Comparison of ENCODE assay signal across 25 cellular contexts in the genomic region with DNA sequence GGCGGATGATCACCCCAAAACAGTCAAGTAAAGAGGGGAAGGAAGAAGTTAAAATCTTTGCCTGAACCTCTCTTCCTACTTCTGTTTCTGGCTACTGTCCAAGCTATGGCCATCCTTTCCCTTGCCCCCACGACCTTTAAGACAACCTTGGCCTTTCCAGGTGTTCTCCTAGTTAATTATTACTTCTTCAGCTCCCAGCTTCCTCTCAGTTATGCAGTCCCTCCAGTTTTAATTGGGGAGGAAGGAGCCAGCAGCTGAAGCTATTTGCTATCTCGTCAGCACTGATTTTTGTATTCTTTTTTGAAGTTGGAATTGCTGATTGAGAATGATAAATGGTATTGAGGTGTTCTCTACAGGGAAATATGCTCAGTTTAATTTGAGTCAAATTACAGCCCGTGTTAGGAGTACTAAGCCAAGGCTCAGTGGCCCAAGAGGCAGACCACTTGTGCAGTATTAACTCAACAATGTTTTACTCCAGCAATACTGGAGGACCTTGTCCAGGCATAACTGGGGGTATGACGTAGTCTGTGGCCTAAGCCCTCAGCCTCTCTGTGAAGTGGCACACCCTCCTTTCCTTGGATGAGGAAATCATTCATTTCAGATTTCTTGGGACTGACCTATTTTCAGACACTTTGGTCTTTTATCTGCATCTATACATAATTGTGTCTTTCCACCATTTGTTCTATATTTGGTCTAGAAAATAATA.
"Had no signal": no experiment of that assay in that cellular context is flagged by ENCODE, and none has a peak within 500 bp of the region (broad histone marks: within the 10 kb centered on the region; RNA-seq: fewer than 3 reads in every experiment).

No MANE protein-coding gene starts in this region.

- H3K27me3 ChIP-seq: brain microvascular endothelial cell, cardiac muscle cell had no signal

- H3K9me3 Mint-ChIP-seq: activated B cell treated with CpG ODN at 0.5 μM for 24 hours; activated CD4-positive, alpha-beta memory T cell treated with anti-CD3 and anti-CD28 coated beads, Interleukin-2, amount 10 ng/mL, durations not matched to agents 7 days and 5 days; activated CD4-positive, alpha-beta T cell treated with anti-CD3 and anti-CD28 coated beads, Interleukin-2, amount 10 ng/mL, durations not matched to agents 7 days and 5 days; activated naive CD4-positive, alpha-beta T cell treated with anti-CD3 and anti-CD28 coated beads, Interleukin-2, amount 10 ng/mL, durations not matched to agents 7 days and 5 days; activated naive CD8-positive, alpha-beta T cell treated with anti-CD3 and anti-CD28 coated beads for 36 hours; activated T-cell treated with anti-CD3 and anti-CD28 coated beads, Interleukin-2, amount 50 U/mL, for 72 hours; activated T-helper 2 cell treated with anti-CD3 and anti-CD28 coated beads, Interferon-gamma antibody, Interleukin-2, Interleukin-4, amounts not matched to agents 10 μg/mL and 5 μg/mL and 100 μg/mL, durations not matched to agents 14 hours and 24 hours and 36 hours had no signal

- H3K4me3 ChIP-seq: cardiac muscle cell, K562 had no signal

- H3K36me3 Mint-ChIP-seq: activated naive CD4-positive, alpha-beta T cell treated with anti-CD3 and anti-CD28 coated beads, Interleukin-2, amount 10 ng/mL, durations not matched to agents 7 days and 5 days; activated naive CD8-positive, alpha-beta T cell treated with anti-CD3 and anti-CD28 coated beads for 36 hours had no signal

- H3K4me3 Mint-ChIP-seq: activated B cell treated with CpG ODN at 0.5 μM for 24 hours; activated CD4-positive, alpha-beta memory T cell treated with anti-CD3 and anti-CD28 coated beads, Interleukin-2, amount 10 ng/mL, durations not matched to agents 7 days and 5 days; activated CD4-positive, alpha-beta T cell treated with anti-CD3 and anti-CD28 coated beads, Interleukin-2, amount 10 ng/mL, durations not matched to agents 7 days and 5 days; activated naive CD4-positive, alpha-beta T cell treated with anti-CD3 and anti-CD28 coated beads, Interleukin-2, amount 10 ng/mL, durations not matched to agents 7 days and 5 days; activated naive CD8-positive, alpha-beta T cell treated with anti-CD3 and anti-CD28 coated beads for 36 hours; activated T-cell treated with anti-CD3 and anti-CD28 coated beads, Interleukin-2, amount 50 U/mL, for 72 hours; T-helper 17 cell had no signal

- DNase-seq: activated B cell treated with CpG ODN at 0.5 μM for 24 hours; activated CD4-positive, alpha-beta memory T cell treated with anti-CD3 and anti-CD28 coated beads, Interleukin-2, amount 10 ng/mL, durations not matched to agents 7 days and 5 days; activated CD4-positive, alpha-beta T cell treated with anti-CD3 and anti-CD28 coated beads for 1 hour; activated CD4-positive, alpha-beta T cell treated with anti-CD3 and anti-CD28 coated beads, Interleukin-2, amount 10 ng/mL, durations not matched to agents 7 days and 5 days; activated gamma-delta T cell treated with Interleukin-2 at 50 U/mL for 16 hours; activated naive CD4-positive, alpha-beta T cell treated with anti-CD3 and anti-CD28 coated beads, Interleukin-2, amount 10 ng/mL, durations not matched to agents 7 days and 5 days; activated T-cell treated with anti-CD3 and anti-CD28 coated beads, Interleukin-2, amount 50 U/mL, for 72 hours; brain microvascular endothelial cell; Kasumi-1; NCI-H1048; NCI-H146; NCI-H187 treated with DMSO at 0.1 percent for 48 hours; NCI-H2107; NCI-H2171 treated with DMSO at 0.1 percent for 48 hours; NCI-H226; NCI-H526; NCI-H774; SIG-M5; T-helper 17 cell; T1000 had no signal

- ATAC-seq: activated T-cell treated with anti-CD3 and anti-CD28 coated beads, Interleukin-2, amount 50 U/mL, for 72 hours; K562; T-helper 17 cell had no signal

- H3K27me3 Mint-ChIP-seq: activated B cell treated with CpG ODN at 0.5 μM for 24 hours; activated CD4-positive, alpha-beta memory T cell treated with anti-CD3 and anti-CD28 coated beads, Interleukin-2, amount 10 ng/mL, durations not matched to agents 7 days and 5 days; activated CD4-positive, alpha-beta T cell treated with anti-CD3 and anti-CD28 coated beads, Interleukin-2, amount 10 ng/mL, durations not matched to agents 7 days and 5 days; activated naive CD4-positive, alpha-beta T cell treated with anti-CD3 and anti-CD28 coated beads, Interleukin-2, amount 10 ng/mL, durations not matched to agents 7 days and 5 days; activated naive CD8-positive, alpha-beta T cell treated with anti-CD3 and anti-CD28 coated beads for 36 hours; T-helper 17 cell had no signal

- H3K27ac Mint-ChIP-seq: activated B cell treated with CpG ODN at 0.5 μM for 24 hours; activated CD4-positive, alpha-beta memory T cell treated with anti-CD3 and anti-CD28 coated beads, Interleukin-2, amount 10 ng/mL, durations not matched to agents 7 days and 5 days; activated CD4-positive, alpha-beta T cell treated with anti-CD3 and anti-CD28 coated beads, Interleukin-2, amount 10 ng/mL, durations not matched to agents 7 days and 5 days; activated naive CD4-positive, alpha-beta T cell treated with anti-CD3 and anti-CD28 coated beads, Interleukin-2, amount 10 ng/mL, durations not matched to agents 7 days and 5 days; activated naive CD8-positive, alpha-beta T cell treated with anti-CD3 and anti-CD28 coated beads for 36 hours; activated T-cell treated with anti-CD3 and anti-CD28 coated beads, Interleukin-2, amount 50 U/mL, for 72 hours; activated T-helper 2 cell treated with anti-CD3 and anti-CD28 coated beads, Interferon-gamma antibody, Interleukin-2, Interleukin-4, amounts not matched to agents 10 μg/mL and 5 μg/mL and 100 μg/mL, durations not matched to agents 14 hours and 24 hours and 36 hours; T-helper 17 cell had no signal

- H3K27ac ChIP-seq: brain microvascular endothelial cell, cardiac muscle cell had no signal

- FAIRE-seq: K562, TTC549 had no signal

- H3K36me3 ChIP-seq: brain microvascular endothelial cell, cardiac muscle cell had no signal

- H3K4me1 Mint-ChIP-seq: activated CD4-positive, alpha-beta memory T cell treated with anti-CD3 and anti-CD28 coated beads, Interleukin-2, amount 10 ng/mL, durations not matched to agents 7 days and 5 days; activated CD4-positive, alpha-beta T cell treated with anti-CD3 and anti-CD28 coated beads, Interleukin-2, amount 10 ng/mL, durations not matched to agents 7 days and 5 days; activated naive CD4-positive, alpha-beta T cell treated with anti-CD3 and anti-CD28 coated beads, Interleukin-2, amount 10 ng/mL, durations not matched to agents 7 days and 5 days; T-helper 17 cell had no signal
